In genomic region chr17:11182430-11182829, GRCh38 we compare ENCODE assay signal across 20 cellular contexts. TPM values are rescaled to one million over a fixed set of nuclear protein-coding genes. Genes with fewer than 3 reads are reported as not detected.
"Had no signal": no experiment of that assay in that cellular context is flagged by ENCODE, and none has a peak within 500 bp of the region (broad histone marks: within the 10 kb centered on the region; RNA-seq: fewer than 3 reads in every experiment).

No MANE protein-coding gene starts in this region.

- FAIRE-seq: TTC549 had no signal

- H3K4me1 Mint-ChIP-seq: activated CD4-positive, alpha-beta T cell treated with anti-CD3 and anti-CD28 coated beads, Interleukin-2, amount 10 ng/mL, durations not matched to agents 24 days and 14 days; activated naive CD8-positive, alpha-beta T cell treated with anti-CD3 and anti-CD28 coated beads, Interleukin-2, amount 10 ng/mL, durations not matched to agents 7 days and 5 days; activated T-helper 17 cell treated with anti-CD3 and anti-CD28 coated beads, Interleukin-2, amount 50 U/mL, for 72 hours; nephron had no signal

- H3K9me3 Mint-ChIP-seq: activated CD4-positive, alpha-beta T cell treated with anti-CD3 and anti-CD28 coated beads, Interleukin-2, amount 10 ng/mL, durations not matched to agents 24 days and 14 days; activated CD8-positive, alpha-beta T cell treated with anti-CD3 and anti-CD28 coated beads for 36 hours; activated T-helper 17 cell treated with anti-CD3 and anti-CD28 coated beads, Interleukin-2, amount 50 U/mL, for 72 hours; nephron had no signal

- H3K4me3 Mint-ChIP-seq: activated CD4-positive, alpha-beta T cell treated with anti-CD3 and anti-CD28 coated beads, Interleukin-2, amount 10 ng/mL, durations not matched to agents 24 days and 14 days; activated CD8-positive, alpha-beta T cell treated with anti-CD3 and anti-CD28 coated beads for 36 hours; activated naive CD8-positive, alpha-beta T cell treated with anti-CD3 and anti-CD28 coated beads, Interleukin-2, amount 10 ng/mL, durations not matched to agents 7 days and 5 days; activated T-helper 17 cell treated with anti-CD3 and anti-CD28 coated beads, Interleukin-2, amount 50 U/mL, for 72 hours; effector memory CD8-positive, alpha-beta T cell; nephron; stimulated activated naive CD8-positive, alpha-beta T cell treated with anti-CD3 and anti-CD28 coated beads, Interleukin-15, Interleukin-2, amounts not matched to agents 100 ng/mL and 50 ng/mL, for 24 hours; T-helper 2 cell treated with Interferon-gamma antibody and Interleukin-4, amounts not matched to agents 5 μg/mL and 100 μg/mL, for 36 hours had no signal

- H3K27ac Mint-ChIP-seq: activated CD4-positive, alpha-beta T cell treated with anti-CD3 and anti-CD28 coated beads, Interleukin-2, amount 10 ng/mL, durations not matched to agents 24 days and 14 days; activated CD8-positive, alpha-beta T cell treated with anti-CD3 and anti-CD28 coated beads for 36 hours; activated naive CD8-positive, alpha-beta T cell treated with anti-CD3 and anti-CD28 coated beads, Interleukin-2, amount 10 ng/mL, durations not matched to agents 7 days and 5 days; activated T-helper 17 cell treated with anti-CD3 and anti-CD28 coated beads, Interleukin-2, amount 50 U/mL, for 72 hours; effector memory CD8-positive, alpha-beta T cell; nephron; stimulated activated naive CD8-positive, alpha-beta T cell treated with anti-CD3 and anti-CD28 coated beads, Interleukin-15, Interleukin-2, amounts not matched to agents 100 ng/mL and 50 ng/mL, for 24 hours; T-helper 2 cell treated with Interferon-gamma antibody and Interleukin-4, amounts not matched to agents 5 μg/mL and 100 μg/mL, for 36 hours had no signal

- DNase-seq: activated CD4-positive, alpha-beta T cell treated with anti-CD3 and anti-CD28 coated beads, Interleukin-2, amount 10 ng/mL, durations not matched to agents 24 days and 14 days; activated CD8-positive, alpha-beta T cell treated with anti-CD3 and anti-CD28 coated beads for 36 hours; activated naive CD4-positive, alpha-beta T cell treated with Interleukin-2 at 50 U/mL for 16 hours; activated naive CD8-positive, alpha-beta T cell treated with anti-CD3 and anti-CD28 coated beads, Interleukin-2, amount 10 ng/mL, durations not matched to agents 7 days and 5 days; activated T-cell treated with anti-CD3 and anti-CD28 coated beads, Interleukin-2, amount 50 U/mL, for 1 hour; amygdala; effector memory CD8-positive, alpha-beta T cell; foreskin keratinocyte; heart left ventricle; nucleus accumbens; stimulated activated CD4-positive, alpha-beta T cell treated with anti-CD3 and anti-CD28 coated beads, Interleukin-15, amount 100 ng/mL, for 24 hours; stimulated activated CD4-positive, alpha-beta T cell treated with anti-CD3 and anti-CD28 coated beads, Interleukin-2, amount 100 ng/mL, for 48 hours; transverse colon had no signal

- H3K27me3 Mint-ChIP-seq: activated CD4-positive, alpha-beta T cell treated with anti-CD3 and anti-CD28 coated beads, Interleukin-2, amount 10 ng/mL, durations not matched to agents 24 days and 14 days; activated CD8-positive, alpha-beta T cell treated with anti-CD3 and anti-CD28 coated beads for 36 hours; activated T-helper 17 cell treated with anti-CD3 and anti-CD28 coated beads, Interleukin-2, amount 50 U/mL, for 72 hours; effector memory CD8-positive, alpha-beta T cell; stimulated activated naive CD8-positive, alpha-beta T cell treated with anti-CD3 and anti-CD28 coated beads, Interleukin-15, Interleukin-2, amounts not matched to agents 100 ng/mL and 50 ng/mL, for 24 hours had no signal

- H3K36me3 Mint-ChIP-seq: activated naive CD8-positive, alpha-beta T cell treated with anti-CD3 and anti-CD28 coated beads, Interleukin-2, amount 10 ng/mL, durations not matched to agents 7 days and 5 days had no signal

RNA-seq across cellular contexts. Expression of gene SHISA6, which starts 58.6 kb away (rescaled TPM):
- total RNA-seq: activated CD4-positive, alpha-beta T cell treated with anti-CD3 and anti-CD28 coated beads, Interleukin-2, amount 10 ng/mL, durations not matched to agents 24 days and 14 days; activated CD8-positive, alpha-beta T cell treated with anti-CD3 and anti-CD28 coated beads for 36 hours; activated naive CD8-positive, alpha-beta T cell treated with anti-CD3 and anti-CD28 coated beads, Interleukin-2, amount 10 ng/mL, durations not matched to agents 7 days and 5 days; activated T-helper 17 cell treated with anti-CD3 and anti-CD28 coated beads, Interleukin-2, amount 50 U/mL, for 72 hours; dermis microvascular lymphatic vessel endothelial cell; fibroblast of lung had no signal
